ENCODE assay signal across 8 cellular contexts in genomic region chr2:195657634-195658540, GRCh38. TPM values are rescaled to one million over a fixed set of nuclear protein-coding genes. Genes with fewer than 3 reads are reported as not detected.
DNase-seq lines count a peak whose midpoint lies in the region; ATAC-seq and TF ChIP-seq lines count a peak whose summit lies in the region.

No MANE protein-coding gene starts in this region.

- peaks cover 40% of the 10 kb centered on the region for H3K4me1 Mint-ChIP-seq in activated naive CD4-positive, alpha-beta T cell treated with anti-CD3 and anti-CD28 coated beads, Interleukin-2, amount 50 U/mL, for 24 hours

- H3K27me3 ChIP-seq in parathyroid adenoma (ENCODE audit: control insufficient read depth, insufficient read depth, low read length) (no peaks in the 10 kb centered on the region), thyroid gland (no peaks in the 10 kb centered on the region)

- H3K9me3 ChIP-seq in SK-N-MC (ENCODE audit: low read depth, low read length) (no peaks in the 10 kb centered on the region), parathyroid adenoma (ENCODE audit: control insufficient read depth, low read length) (no peaks in the 10 kb centered on the region), thyroid gland (no peaks in the 10 kb centered on the region)

- H3K4me2 ChIP-seq in parathyroid adenoma (ENCODE audit: low read length) = peak overlapping the region; percentile 70

- TF ChIP-seq POLR2A in thyroid gland (IDR thresholded peaks at IDR 0.05) = peak in 1 of 2 donors; percentile 58

- H3K9ac ChIP-seq in SK-N-MC (ENCODE audit: insufficient read length) (peak overlapping the region; percentile 93), parathyroid adenoma (peak overlapping the region; percentile 70)

- peak; percentile 56 for DNase-seq in DMS153 treated with DMSO at 0.1 percent for 48 hours (lab: John Stamatoyannopoulos, UW; ENCODE audit: unreplicated experiment)
- DNase-seq in Jurkat, Clone E6-1 (ENCODE audit: low read depth, low spot score) = peak; percentile 81
- peak; percentile 52 for DNase-seq in SK-N-MC (ENCODE audit: low read depth, low spot score)
- peak; percentile 23 to 75 (median 54) for DNase-seq in head of caudate nucleus
- DNase-seq in thyroid gland = peak; percentile 56 to 62

- peak overlapping the region; percentile 75 for H3K4me3 ChIP-seq in Jurkat, Clone E6-1 (ENCODE audit: low read length)
- H3K4me3 ChIP-seq in SK-N-MC (peak overlapping the region; percentile 92), parathyroid adenoma (ENCODE audit: low read depth, low read length) (peak overlapping the region; percentile 90), thyroid gland (replicated peaks in 1 of 3) (peak overlapping the region; percentile 80 to 93 (median 92))

- TF ChIP-seq CTCF in parathyroid adenoma (IDR thresholded peaks at IDR 0.05) = no peak
- no peak for TF ChIP-seq CTCF in thyroid gland (IDR thresholded peaks at IDR 0.05)

- intact Hi-C loops in head of caudate nucleus (cut with DNase I) (loop anchor here (10.0 kb wide), 1 partner anchor 83 kb away; no protein-coding TSS in a partner anchor), thyroid gland (cut with DNase I) (no loop called here)

- H3K36me3 ChIP-seq in SK-N-MC (ENCODE audit: insufficient read depth, low read length) = no peaks in the 10 kb centered on the region
- H3K36me3 ChIP-seq in parathyroid adenoma (ENCODE audit: control insufficient read depth, insufficient read depth, low read length) = no peaks in the 10 kb centered on the region
- no peaks in the 10 kb centered on the region for H3K36me3 ChIP-seq in thyroid gland

- no peaks in the 10 kb centered on the region for H3K4me1 ChIP-seq in parathyroid adenoma
- peaks cover 5 to 10% of the 10 kb centered on the region in 2 donors for H3K4me1 ChIP-seq in thyroid gland

- 0% methylated on average over 8 to 27 of the region's 66 CpGs for WGBS in thyroid gland, 2 donors

- ATAC-seq in GM21529 (IDR thresholded peaks at IDR 0.05; ENCODE audit: unreplicated experiment) = peak; percentile 33

- peak overlapping the region; percentile 100 for H3K27ac Mint-ChIP-seq in activated naive CD4-positive, alpha-beta T cell treated with anti-CD3 and anti-CD28 coated beads, Interleukin-2, amount 50 U/mL, for 24 hours

- peaks cover 4% of the 10 kb centered on the region for H3K36me3 Mint-ChIP-seq in activated naive CD4-positive, alpha-beta T cell treated with anti-CD3 and anti-CD28 coated beads, Interleukin-2, amount 50 U/mL, for 24 hours

- no peaks in the 10 kb centered on the region for H3K27me3 Mint-ChIP-seq in activated naive CD4-positive, alpha-beta T cell treated with anti-CD3 and anti-CD28 coated beads, Interleukin-2, amount 50 U/mL, for 24 hours

- peak overlapping the region; percentile 93 for H3K4me3 Mint-ChIP-seq in activated naive CD4-positive, alpha-beta T cell treated with anti-CD3 and anti-CD28 coated beads, Interleukin-2, amount 50 U/mL, for 24 hours

- H3K9me3 Mint-ChIP-seq in activated naive CD4-positive, alpha-beta T cell treated with anti-CD3 and anti-CD28 coated beads, Interleukin-2, amount 50 U/mL, for 24 hours = no peaks in the 10 kb centered on the region

- H3K27ac ChIP-seq in SK-N-MC = peak overlapping the region; percentile 73
- peak overlapping the region; percentile 88 for H3K27ac ChIP-seq in parathyroid adenoma
- peak overlapping the region; percentile 97 to 99 (median 97) for H3K27ac ChIP-seq in thyroid gland

- H3K79me2 ChIP-seq in parathyroid adenoma = no peaks in the 10 kb centered on the region

- H2AFZ ChIP-seq in parathyroid adenoma = peak overlapping the region; percentile 71

RNA-seq across cellular contexts. Expression of gene SLC39A10, which starts 0.9 kb away (rescaled TPM):
- 15.2 TPM for polyA plus RNA-seq in Jurkat, Clone E6-1 (2012; ENCODE audit: insufficient read depth, insufficient read length)
- 100 to 1,000 TPM in 2 of 4 donors, 10 to 100 TPM in 2; 74.4 to 119 (median 93.5) TPM for total RNA-seq in thyroid gland

Comparison
In these comparisons a context has a peak if more than half of its experiments do, and no peak if none do; other contexts are left out.
1. Peak in every context shown above with its lines: DNase-seq, ATAC-seq, H3K4me3 ChIP-seq and H3K27ac ChIP-seq.